In genomic region chr11:19576903-19577302, GRCh38 we compare ENCODE assay signal across 1 cellular context.
TF ChIP-seq lines count a peak whose summit lies in the region.

No MANE protein-coding gene starts in this region.

TF ChIP-seq in GM23338, 12 proteins besides CTCF, POLR2A, EP300 and RAD21 (continued from another document):
- TF ChIP-seq STAT1 (IDR thresholded peaks at IDR 0.05; ENCODE audit: unreplicated experiment): no peak
